Comparison of ENCODE assay signal across 7 cellular contexts in the genomic region with DNA sequence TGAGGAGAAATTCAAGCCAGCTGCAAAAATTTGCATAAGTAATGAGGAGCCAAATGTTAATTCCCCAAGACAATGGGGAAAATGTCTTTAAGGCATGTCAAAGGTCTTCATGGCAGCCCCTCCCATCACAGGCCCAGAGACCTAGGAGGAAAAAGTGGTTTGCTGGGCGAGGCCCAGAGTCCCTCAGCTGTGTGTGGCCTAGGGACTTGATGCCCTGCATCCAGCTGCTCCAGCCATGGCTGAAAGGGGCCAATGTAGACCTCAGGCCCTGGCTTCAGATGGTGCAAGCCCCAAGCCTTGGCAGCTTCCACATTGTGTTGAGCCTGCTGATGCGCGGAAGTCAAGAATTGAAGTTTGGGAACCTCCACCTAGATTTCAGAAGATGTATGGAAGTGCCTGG. TPM values are rescaled to one million over a fixed set of nuclear protein-coding genes. Genes with fewer than 3 reads are reported as not detected.
"Had no signal": no experiment of that assay in that cellular context is flagged by ENCODE, and none has a peak within 500 bp of the region (broad histone marks: within the 10 kb centered on the region; RNA-seq: fewer than 3 reads in every experiment).

No MANE protein-coding gene starts in this region.

RNA-seq across cellular contexts. Expression of gene FRMD7, which starts 35.3 kb away (rescaled TPM):
- total RNA-seq: stomach, thyroid gland, tibial nerve, transverse colon, upper lobe of left lung, upper lobe of right lung, vagina had no signal
